22 cellular contexts compared by ENCODE assay signal in the genomic region with DNA sequence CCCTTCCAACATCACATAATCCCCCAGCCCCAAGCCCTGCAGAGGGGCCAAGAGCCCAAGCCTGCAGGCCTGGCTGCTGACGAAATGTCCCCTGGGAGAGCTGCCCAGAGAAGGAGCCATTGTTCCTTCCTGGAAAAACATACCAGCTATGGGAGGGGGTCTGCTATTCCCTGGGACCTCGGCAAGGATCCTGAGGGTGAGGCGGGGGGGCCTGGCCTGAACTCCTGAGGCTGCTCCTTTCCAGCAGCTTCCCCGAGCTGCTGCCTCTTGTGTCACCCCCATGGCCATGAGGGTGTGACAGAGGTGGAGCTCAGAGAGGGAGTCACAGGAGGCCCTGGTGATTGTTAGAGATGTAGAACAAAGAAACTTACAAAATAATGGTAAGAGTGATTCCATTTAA. TPM values are rescaled to one million over a fixed set of nuclear protein-coding genes. Genes with fewer than 3 reads are reported as not detected.
A peak's percentile ranks its signal among the peaks of the same experiment; 100 is the strongest.
DNase-seq lines count a peak whose midpoint lies in the region; ATAC-seq and TF ChIP-seq lines count a peak whose summit lies in the region.
"Had no signal": no experiment of that assay in that cellular context is flagged by ENCODE, and none has a peak within 500 bp of the region (broad histone marks: within the 10 kb centered on the region; RNA-seq: fewer than 3 reads in every experiment).

No MANE protein-coding gene starts in this region.

- H3K36me3 ChIP-seq in GM23248 (ENCODE audit: low read depth) (peaks cover 9% of the 10 kb centered on the region; the same call in 1 of the 2 replicates), PC-3 (ENCODE audit: low read depth, low read length) (peaks cover 15% of the 10 kb centered on the region)
- H3K36me3 ChIP-seq: adrenal gland, stomach, upper lobe of right lung had no signal

- H3K9me2 ChIP-seq in GM23248 (ENCODE audit: insufficient read depth) (no peaks in the 10 kb centered on the region), PC-3 (replicated peaks; ENCODE audit: low read length) (no peaks in the 10 kb centered on the region)

- H3K27ac ChIP-seq in GM23248 (peak overlapping the region; percentile 89), PC-3 (ENCODE audit: low read length) (peak overlapping the region; percentile 96)
- H3K27ac ChIP-seq: stomach, upper lobe of right lung had no signal

- H3K36me3 Mint-ChIP-seq in activated T-helper 17 cell treated with anti-CD3 and anti-CD28 coated beads, Interleukin-2, amount 50 U/mL, for 72 hours (ENCODE audit: low read depth): no peaks in the 10 kb centered on the region

- no peaks in the 10 kb centered on the region for H3K27me3 Mint-ChIP-seq in activated T-helper 17 cell treated with anti-CD3 and anti-CD28 coated beads, Interleukin-2, amount 50 U/mL, for 72 hours

- intact Hi-C loops in PC-3 (cut with micrococcal nuclease) (no loop called here), posterior vena cava (cut with DNase I) (loop anchor here in 1 of 2 donors (5.0 kb wide), 1 partner anchor 668 kb away; no protein-coding TSS in a partner anchor)

- H3F3A ChIP-seq in GM23248 (ENCODE audit: insufficient read depth) (peaks cover 37% of the 10 kb centered on the region), PC-3 (ENCODE audit: low read length, unreplicated experiment) (peaks cover 12% of the 10 kb centered on the region)

- no peak overlapping the region for H3K4me3 ChIP-seq in GM23248
- no peak overlapping the region for H3K4me3 ChIP-seq in PC-3 (ENCODE audit: low read length)
- H3K4me3 ChIP-seq in fibroblast of the aortic adventitia (ENCODE audit: low read depth, low read length): no peak overlapping the region
- H3K4me3 ChIP-seq: adrenal gland, skin epidermis, stomach, upper lobe of right lung had no signal

- H3K9me3 Mint-ChIP-seq in activated T-helper 17 cell treated with anti-CD3 and anti-CD28 coated beads, Interleukin-2, amount 50 U/mL, for 72 hours: no peaks in the 10 kb centered on the region

- H4K20me1 ChIP-seq in GM23248 (ENCODE audit: insufficient read depth): no peaks in the 10 kb centered on the region
- no peaks in the 10 kb centered on the region for H4K20me1 ChIP-seq in PC-3 (ENCODE audit: low read length)

- H2AFZ ChIP-seq in GM23248 (no peak overlapping the region), PC-3 (ENCODE audit: low read length) (no peak overlapping the region)

- no peak overlapping the region for H3K27ac Mint-ChIP-seq in activated T-helper 17 cell treated with anti-CD3 and anti-CD28 coated beads, Interleukin-2, amount 50 U/mL, for 72 hours

- in situ Hi-C loops in GM23248 (cut with MboI): no loop called here

- peaks cover 23% of the 10 kb centered on the region for H3K4me1 Mint-ChIP-seq in activated T-helper 17 cell treated with anti-CD3 and anti-CD28 coated beads, Interleukin-2, amount 50 U/mL, for 72 hours

- ATAC-seq in PC-3: no peak
- no peak for ATAC-seq in GM19023 (IDR thresholded peaks at IDR 0.05; ENCODE audit: unreplicated experiment)
- no peak for ATAC-seq in HG03457 (IDR thresholded peaks at IDR 0.05; ENCODE audit: unreplicated experiment)
- ATAC-seq in activated T-helper 17 cell treated with anti-CD3 and anti-CD28 coated beads, Interleukin-2, amount 50 U/mL, for 72 hours (replicated peaks): no peak
- ATAC-seq: HepG2, Panc1, upper lobe of right lung had no signal

- H3K27me3 ChIP-seq in GM23248 (replicated peaks; ENCODE audit: insufficient read depth) (no peaks in the 10 kb centered on the region), PC-3 (ENCODE audit: low read length) (no peaks in the 10 kb centered on the region)
- H3K27me3 ChIP-seq: adrenal gland, stomach, upper lobe of right lung had no signal

- H3K4me2 ChIP-seq in GM23248 (ENCODE audit: unreplicated experiment): peak overlapping the region; percentile 36
- H3K4me2 ChIP-seq in PC-3 (ENCODE audit: low read length): peak overlapping the region; percentile 66

- no peak for TF ChIP-seq CTCF in PC-3 (conservative IDR thresholded peaks at IDR 0.05; ENCODE audit: low read depth, low read length)
- no peak for TF ChIP-seq CTCF in fibroblast of the aortic adventitia (IDR thresholded peaks at IDR 0.05; ENCODE audit: insufficient read depth, low read length)

- H3K9me3 ChIP-seq in GM23248 (ENCODE audit: low read depth) (no peaks in the 10 kb centered on the region), PC-3 (ENCODE audit: low read length) (no peaks in the 10 kb centered on the region)
- H3K9me3 ChIP-seq: adrenal gland, stomach, upper lobe of right lung had no signal

- 73 to 85% methylated on average over 3 to 4 of the region's 4 CpGs for WGBS in GM23248 (ENCODE audit: low coverage in 1 of 2, low lambda C conversion rate in 2 of 2, missing lambda C conversion rate in 2 of 2), 2 experiments

- no peak overlapping the region for H3K4me3 Mint-ChIP-seq in activated T-helper 17 cell treated with anti-CD3 and anti-CD28 coated beads, Interleukin-2, amount 50 U/mL, for 72 hours

- H3K9ac ChIP-seq in GM23248 (peak overlapping the region; percentile 73), PC-3 (ENCODE audit: low read length) (no peak overlapping the region)

- H3K79me2 ChIP-seq in GM23248 (ENCODE audit: insufficient read depth): peaks cover 94% of the 10 kb centered on the region
- H3K79me2 ChIP-seq in PC-3 (ENCODE audit: low read length): peaks cover 81% of the 10 kb centered on the region

- POLR2A ChIA-PET in PC-3 (lab: Charles Lee; ENCODE audit: unreplicated experiment): no interaction called here

- CTCF ChIA-PET in PC-3 (lab: Charles Lee): no interaction called here

- BruUV-seq in PC-3 (replicated peaks; lab: Mats Ljungman, UMichigan): no TSS peak

- peaks cover 58% of the 10 kb centered on the region for H3K4me1 ChIP-seq in GM23248 (ENCODE audit: insufficient read depth)
- peaks cover 90% of the 10 kb centered on the region for H3K4me1 ChIP-seq in PC-3 (ENCODE audit: insufficient read depth, low read length)

- DNase-seq in GM23248 (peak; percentile 14), PC-3 (no peak), fibroblast of the aortic adventitia (ENCODE audit: low read depth) (peak; percentile 33), posterior vena cava (ENCODE audit: low spot score) (peak; percentile 58), NCI-H146 (lab: John Stamatoyannopoulos, UW) (no peak)
- DNase-seq: activated CD4-positive, alpha-beta T cell treated with anti-CD3 and anti-CD28 coated beads for 48 hours; activated CD8-positive, alpha-beta memory T cell treated with anti-CD3 and anti-CD28 coated beads, Interleukin-2, amount 50 U/mL, for 48 hours; activated effector memory CD4-positive, alpha-beta T cell treated with anti-CD3 and anti-CD28 coated beads, Interleukin-2, amount 50 U/mL, for 16 hours; adrenal gland; Calu3; NCI-H1436 treated with DMSO at 0.1 percent for 48 hours; NCI-H774; stimulated activated CD4-positive, alpha-beta T cell treated with anti-CD3 and anti-CD28 coated beads, Interleukin-4, amount 100 ng/mL, for 1 hour; stomach; SW 1271; upper lobe of right lung had no signal

RNA-seq across cellular contexts. Expression of a gene that starts 12.9 kb away (rescaled TPM):
- 534 and 540 TPM in 2 replicates for total RNA-seq in GM23248 (2014; rRNA removed; shearing (Covaris generic))
- polyA plus RNA-seq in GM23248 (2016; fragmentation: Nextera tagmentation; extraction: Ambion mirVana): 396 and 401 TPM in 2 replicates
- total RNA-seq in PC-3 (2014; rRNA removed) (224 and 249 TPM in 2 replicates), fibroblast of the aortic adventitia (ENCODE audit: low replicate concordance) (53.4 and 176 TPM in 2 replicates), posterior vena cava (100 to 1,000 TPM in 1 of 2 donors, 10 to 100 TPM in 1; 94.6 to 110 TPM)
- 1 to 10 TPM; 3.4 TPM for total RNA-seq in activated T-helper 17 cell treated with anti-CD3 and anti-CD28 coated beads, Interleukin-2, amount 50 U/mL, for 72 hours

RNA-seq across cellular contexts. Expression of a gene that starts 53.0 kb away (rescaled TPM):
- total RNA-seq in GM23248 (2014; rRNA removed; shearing (Covaris generic)): 27.8 and 43.9 TPM in 2 replicates
- 26.9 and 27.2 TPM in 2 replicates for polyA plus RNA-seq in GM23248 (2016; fragmentation: Nextera tagmentation; extraction: Ambion mirVana)
- total RNA-seq in PC-3 (2014; rRNA removed) (10.1 and 12.0 TPM in 2 replicates), fibroblast of the aortic adventitia (ENCODE audit: low replicate concordance) (6.8 and 19.0 TPM in 2 replicates), posterior vena cava (10 to 100 TPM; 17.3 to 20.1 TPM)
- total RNA-seq in activated T-helper 17 cell treated with anti-CD3 and anti-CD28 coated beads, Interleukin-2, amount 50 U/mL, for 72 hours: 1 to 10 TPM; 4.8 to 7.3 TPM

RNA-seq across cellular contexts. Expression of a gene that starts 55.4 kb away (rescaled TPM):
- total RNA-seq in GM23248 (2014; rRNA removed; shearing (Covaris generic)): 55.3 and 74.7 TPM in 2 replicates
- polyA plus RNA-seq in GM23248 (2016; fragmentation: Nextera tagmentation; extraction: Ambion mirVana): 52.9 and 58.0 TPM in 2 replicates
- total RNA-seq in PC-3 (2014; rRNA removed) (18.7 and 41.0 TPM in 2 replicates), fibroblast of the aortic adventitia (ENCODE audit: low replicate concordance) (29.3 and 31.9 TPM in 2 replicates), posterior vena cava (10 to 100 TPM; 49.2 to 50.7 TPM)
- 10 to 100 TPM; 67.4 to 74.1 TPM for total RNA-seq in activated T-helper 17 cell treated with anti-CD3 and anti-CD28 coated beads, Interleukin-2, amount 50 U/mL, for 72 hours

Comparison
In these comparisons a context has a peak if more than half of its experiments do, and no peak if none do; other contexts are left out.
1. DNase-seq: peak in GM23248 (single experiment), fibroblast of the aortic adventitia (single experiment) and posterior vena cava (single experiment); none in PC-3 (single experiment) and NCI-H146 (single experiment).
2. RNA of a gene that starts 12.9 kb away (total RNA-seq): 534 to 540 TPM in GM23248, 224 to 249 TPM in PC-3, 53.4 to 176 TPM in fibroblast of the aortic adventitia and 94.6 to 110 TPM in posterior vena cava; 3.4 TPM in activated T-helper 17 cell treated with anti-CD3 and anti-CD28 coated beads, Interleukin-2, amount 50 U/mL, for 72 hours; every median in the first group is over 10 times any median in the second.